8 cellular contexts compared by ENCODE assay signal in genomic region chr9:137201205-137201868, GRCh38. TPM values are rescaled to one million over a fixed set of nuclear protein-coding genes. Genes with fewer than 3 reads are reported as not detected.
DNase-seq lines count a peak whose midpoint lies in the region; ATAC-seq, FAIRE-seq and TF ChIP-seq lines count a peak whose summit lies in the region.

No MANE protein-coding gene starts in this region.

- intact Hi-C loops in colonic mucosa (cut with DNase I): no loop called here

- ATAC-seq in HG02678 (IDR thresholded peaks at IDR 0.05; ENCODE audit: unreplicated experiment): no peak

- H3K27me3 ChIP-seq in BE2C: no peaks in the 10 kb centered on the region
- no peaks in the 10 kb centered on the region for H3K27me3 ChIP-seq in Karpas-422 (ENCODE audit: low read length)
- no peaks in the 10 kb centered on the region for H3K27me3 ChIP-seq in colonic mucosa

- H3K4me3 Mint-ChIP-seq in nephron: peak overlapping the region; percentile 85 to 87 (median 86)

- H3K27me3 Mint-ChIP-seq in nephron (ENCODE audit: low read depth): peaks cover 4% of the 10 kb centered on the region

- peak overlapping the region; percentile 85 for H3K4me2 ChIP-seq in Karpas-422 (ENCODE audit: low read depth, low read length, poor library complexity, severe bottlenecking)

- H3K36me3 ChIP-seq in BE2C (no peaks in the 10 kb centered on the region), Karpas-422 (ENCODE audit: insufficient read depth, low read length) (no peaks in the 10 kb centered on the region), colonic mucosa (no peaks in the 10 kb centered on the region)

- 0 out of 2 replicates have a peak, but pooled peaks cover 5% of the 10 kb centered on the region for H4K20me1 ChIP-seq in Karpas-422 (ENCODE audit: insufficient read depth, low read depth, low read length)

- H2AFZ ChIP-seq in Karpas-422 (ENCODE audit: low read length): no peak overlapping the region

- no peaks in the 10 kb centered on the region for H3K9me2 ChIP-seq in Karpas-422 (replicated peaks; ENCODE audit: insufficient read depth, low read length)

- TF ChIP-seq CTCF in BE2C (IDR thresholded peaks at IDR 0.05; ENCODE audit: low read depth, low read length) (no peak), colonic mucosa (IDR thresholded peaks at IDR 0.05) (no peak), nephron (IDR thresholded peaks at IDR 0.05; ENCODE audit: unreplicated experiment in 3 of 3) (no peak)

- H3K27ac ChIP-seq in Karpas-422 (ENCODE audit: low read length) (peak overlapping the region; percentile 79), colonic mucosa (peak overlapping the region; percentile 62)

- H3K9ac ChIP-seq in Karpas-422 (ENCODE audit: low read length) (peak overlapping the region; percentile 93), colonic mucosa (ENCODE audit: low read depth in 2 of 2, low read length in 2 of 2) (peak overlapping the region; percentile 81 to 85)

- H3K4me1 ChIP-seq in BE2C (peaks cover 9% of the 10 kb centered on the region), Karpas-422 (ENCODE audit: low read length) (peaks cover 66% of the 10 kb centered on the region), colonic mucosa (peaks cover 29% of the 10 kb centered on the region)

- H3K4me3 ChIP-seq in BE2C (ENCODE audit: low read depth, low read length) (peak overlapping the region; percentile 74), Karpas-422 (ENCODE audit: low read length) (peak overlapping the region; percentile 94), colonic mucosa (peak overlapping the region; percentile 50)

- DNase-seq in BE2C (no peak), Karpas-422 (peak; percentile 65), colonic mucosa (no peak), Ammon's horn (ENCODE audit: low spot score) (no peak), COLO668 (lab: John Stamatoyannopoulos, UW; ENCODE audit: unreplicated experiment) (no peak), RCC 7860 (ENCODE audit: low spot score) (no peak)

- H3K79me2 ChIP-seq in Karpas-422 (ENCODE audit: low read length): peaks cover 78% of the 10 kb centered on the region

- H3K36me3 Mint-ChIP-seq in nephron (ENCODE audit: low read depth): no peaks in the 10 kb centered on the region

- peak overlapping the region in 1 of 3 experiments; percentile 28 for H3K27ac Mint-ChIP-seq in nephron

- no peaks in the 10 kb centered on the region for H3K9me3 ChIP-seq in BE2C
- no peaks in the 10 kb centered on the region for H3K9me3 ChIP-seq in Karpas-422 (ENCODE audit: low read length)
- H3K9me3 ChIP-seq in colonic mucosa: no peaks in the 10 kb centered on the region

- no peaks in the 10 kb centered on the region for H3K9me3 Mint-ChIP-seq in nephron

- no peak for FAIRE-seq in RCC 7860 (lab: Jason Lieb, UNC)

- H3K4me1 Mint-ChIP-seq in nephron: peaks cover 14% of the 10 kb centered on the region

RNA-seq across cellular contexts. Expression of gene TPRN, which starts 0.8 kb away (rescaled TPM):
- polyA plus RNA-seq in BE2C (2012; ENCODE audit: insufficient read depth, insufficient read length, low read depth): 55.5 TPM
- total RNA-seq in Karpas-422 (2014; rRNA removed; shearing (Covaris generic); ENCODE audit: low replicate concordance): 5.7 and 15.2 TPM in 2 replicates
- total RNA-seq in colonic mucosa: 100 to 1,000 TPM in 1 of 2 donors, 10 to 100 TPM in 1; 83.1 to 124 TPM

RNA-seq across cellular contexts. Expression of gene TMEM203, which starts 4.1 kb away (rescaled TPM):
- 133 TPM for polyA plus RNA-seq in BE2C (2012; ENCODE audit: insufficient read depth, insufficient read length, low read depth)
- total RNA-seq in Karpas-422 (2014; rRNA removed; shearing (Covaris generic); ENCODE audit: low replicate concordance): 30.6 and 39.8 TPM in 2 replicates
- 10 to 100 TPM; 35.7 to 43.5 TPM for total RNA-seq in colonic mucosa

RNA-seq across cellular contexts. Expression of gene NDOR1, which starts 4.2 kb away (rescaled TPM):
- 18.9 TPM for polyA plus RNA-seq in BE2C (2012; ENCODE audit: insufficient read depth, insufficient read length, low read depth)
- total RNA-seq in Karpas-422 (2014; rRNA removed; shearing (Covaris generic); ENCODE audit: low replicate concordance): 7.8 and 13.1 TPM in 2 replicates
- total RNA-seq in colonic mucosa: 10 to 100 TPM; 11.7 to 36.9 TPM

RNA-seq across cellular contexts. Expression of gene SSNA1, which starts 12.9 kb away (rescaled TPM):
- polyA plus RNA-seq in BE2C (2012; ENCODE audit: insufficient read depth, insufficient read length, low read depth): 268 TPM
- total RNA-seq in Karpas-422 (2014; rRNA removed; shearing (Covaris generic); ENCODE audit: low replicate concordance): 48.9 and 101 TPM in 2 replicates
- 100 to 1,000 TPM in 1 of 2 donors, 10 to 100 TPM in 1; 60.0 to 100 TPM for total RNA-seq in colonic mucosa

RNA-seq across cellular contexts. Expression of gene ANAPC2, which starts 13.0 kb away (rescaled TPM):
- 302 TPM for polyA plus RNA-seq in BE2C (2012; ENCODE audit: insufficient read depth, insufficient read length, low read depth)
- 16.8 and 28.0 TPM in 2 replicates for total RNA-seq in Karpas-422 (2014; rRNA removed; shearing (Covaris generic); ENCODE audit: low replicate concordance)
- total RNA-seq in colonic mucosa: 10 to 100 TPM; 33.8 to 67.8 TPM
